In the genomic region with DNA sequence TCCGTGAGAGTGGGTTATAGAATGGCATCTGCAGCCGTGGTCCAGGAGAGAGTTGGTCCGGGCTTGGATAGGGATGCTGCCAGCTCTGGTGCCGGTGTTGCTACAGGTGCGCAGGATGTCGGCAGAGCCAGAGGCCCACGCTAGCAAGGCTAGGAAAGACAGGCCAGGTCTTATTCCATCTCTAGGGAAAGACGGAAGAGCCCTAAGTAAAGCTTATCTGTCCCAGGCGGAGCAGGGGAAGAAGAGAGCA, we compare ENCODE assay signal across 8 cellular contexts. TPM values are rescaled to one million over a fixed set of nuclear protein-coding genes. Genes with fewer than 3 reads are reported as not detected.
A peak's percentile ranks its signal among the peaks of the same experiment; 100 is the strongest.
DNase-seq lines count a peak whose midpoint lies in the region; ATAC-seq and TF ChIP-seq lines count a peak whose summit lies in the region.

No MANE protein-coding gene starts in this region.

- no peaks in the 10 kb centered on the region for H3K9me2 ChIP-seq in PC-9 (ENCODE audit: insufficient read depth)

- no peaks in the 10 kb centered on the region for H3K9me3 ChIP-seq in cardiac muscle cell (ENCODE audit: low read depth)
- no peaks in the 10 kb centered on the region for H3K9me3 ChIP-seq in PC-9 (ENCODE audit: insufficient read depth, low read depth)
- H3K9me3 ChIP-seq in esophagus squamous epithelium, result no peaks in the 10 kb centered on the region

- TF ChIP-seq CTCF in cardiac muscle cell (IDR thresholded peaks at IDR 0.05; ENCODE audit: low read depth, low read length) (no peak), PC-9 (conservative IDR thresholded peaks at IDR 0.05) (no peak), esophagus squamous epithelium (IDR thresholded peaks at IDR 0.05) (no peak)

- H3K36me3 ChIP-seq in cardiac muscle cell (peaks cover 15% of the 10 kb centered on the region), PC-9 (ENCODE audit: low read depth) (no peaks in the 10 kb centered on the region), esophagus squamous epithelium (peaks cover 17 to 27% (median 17%) of the 10 kb centered on the region in 3 donors)

- no TSS peak for BruUV-seq in PC-9 (replicated peaks; lab: Mats Ljungman, UMichigan)

- 2 to 4% methylated on average over 9 of the region's 9 CpGs for WGBS in esophagus squamous epithelium, 2 donors

- peak overlapping the region; percentile 89 for H2AFZ ChIP-seq in PC-9

- H3K4me1 ChIP-seq in cardiac muscle cell (ENCODE audit: low read depth) (peaks cover 36% of the 10 kb centered on the region), PC-9 (replicated peaks; ENCODE audit: insufficient read depth) (peaks cover 20% of the 10 kb centered on the region), esophagus squamous epithelium (peaks cover 31 to 68% (median 41%) of the 10 kb centered on the region in 3 donors)

- H3K27me3 ChIP-seq in cardiac muscle cell, result no peaks in the 10 kb centered on the region
- H3K27me3 ChIP-seq in PC-9 (ENCODE audit: insufficient read depth, low read depth), result no peaks in the 10 kb centered on the region
- no peaks in the 10 kb centered on the region for H3K27me3 ChIP-seq in esophagus squamous epithelium

- H4K20me1 ChIP-seq in PC-9 (ENCODE audit: insufficient read depth), result no peaks in the 10 kb centered on the region

- peak overlapping the region; percentile 84 for H3K4me2 ChIP-seq in PC-9

- peak overlapping the region; percentile 69 for H3K27ac ChIP-seq in cardiac muscle cell
- H3K27ac ChIP-seq in PC-9, result peak overlapping the region; percentile 27; the same call in 1 of the 2 replicates
- H3K27ac ChIP-seq in esophagus squamous epithelium, result peak overlapping the region; percentile 95 to 98 (median 96)

- DNase-seq in cardiac muscle cell (ENCODE audit: low read depth in 1 of 2, low spot score in 1 of 2), result no peak
- no peak for DNase-seq in left cardiac atrium
- no peak for DNase-seq in PC-9
- DNase-seq in esophagus squamous epithelium (lab: John Stamatoyannopoulos, UW), result no peak
- no peak for DNase-seq in sciatic nerve (ENCODE audit: low spot score)
- no peak for DNase-seq in kidney tubule cell (ENCODE audit: low spot score)
- no peak for DNase-seq in NCI-H82 (lab: John Stamatoyannopoulos, UW)
- no peak for DNase-seq in activated CD4-positive, CD25-positive, alpha-beta regulatory T cell treated with anti-CD3 and anti-CD28 coated beads, Interleukin-2, amount 50 U/mL, for 72 hours

- CTCF ChIA-PET in PC-9 (lab: Charles Lee), result interaction anchor here (1.3 kb wide), 1 partner anchor 25 kb away, joined by 6 read pairs; a partner anchor contains a TSS

- peaks cover 21% of the 10 kb centered on the region for H3K79me2 ChIP-seq in PC-9 (ENCODE audit: low read depth)

- intact Hi-C loops in left cardiac atrium (cut with DNase I) (no loop called here), PC-9 (cut with micrococcal nuclease; ENCODE audit: unreplicated experiment) (no loop called here), esophagus squamous epithelium (cut with DNase I) (no loop called here), sciatic nerve (cut with DNase I) (no loop called here)

- peaks cover 7% of the 10 kb centered on the region; the same call in 1 of the 2 replicates for H3F3A ChIP-seq in PC-9 (ENCODE audit: insufficient read depth, low read depth)

- ATAC-seq in left cardiac atrium, result no peak
- ATAC-seq in sciatic nerve, result peak; percentile 0

- H3K4me3 ChIP-seq in cardiac muscle cell (peak overlapping the region; percentile 63), PC-9 (peak overlapping the region; percentile 87), esophagus squamous epithelium (peak overlapping the region; percentile 77 to 100 (median 88))

- POLR2A ChIA-PET in PC-9 (lab: Charles Lee; ENCODE audit: unreplicated experiment), result interaction anchor here (0.7 to 1.4 kb wide), 3 partner anchors 21 to 42 kb away, joined by 3 to 13 read pairs (median 4); a partner anchor contains a TSS

- no peak for TF ChIP-seq POLR2A in esophagus squamous epithelium (IDR thresholded peaks at IDR 0.05)

RNA-seq across cellular contexts. Expression of a gene that starts 0.5 kb away (rescaled TPM):
- 211 and 238 TPM in 2 replicates for total RNA-seq in cardiac muscle cell
- polyA plus RNA-seq in cardiac muscle cell, result 383 and 492 TPM in 2 replicates
- 100 to 1,000 TPM in 1 of 2 donors, 10 to 100 TPM in 1; 91.6 to 103 TPM for total RNA-seq in left cardiac atrium
- total RNA-seq in PC-9 (2021), result 172 and 174 TPM in 2 replicates
- 100 to 1,000 TPM; 100 to 256 (median 116) TPM for total RNA-seq in esophagus squamous epithelium
- total RNA-seq in sciatic nerve, result 116 TPM

RNA-seq across cellular contexts. Expression of a gene that starts 5.0 kb away (rescaled TPM):
- total RNA-seq in cardiac muscle cell (124 and 136 TPM in 2 replicates), left cardiac atrium (100 to 1,000 TPM; 103 to 131 TPM), PC-9 (2021) (0.48 and 0.72 TPM in 2 replicates), esophagus squamous epithelium (1 to 10 TPM in 1 of 4 donors, under 1 TPM in 2, not detected in 1; 0.42 to 3.7 (median 0.95) TPM), sciatic nerve (0.76 TPM)
- polyA plus RNA-seq in cardiac muscle cell, result 181 and 209 TPM in 2 replicates

RNA-seq across cellular contexts. Expression of a gene that starts 5.9 kb away (rescaled TPM):
- total RNA-seq in cardiac muscle cell (54.6 and 69.3 TPM in 2 replicates), left cardiac atrium (10 to 100 TPM; 14.3 to 22.0 TPM), PC-9 (2021) (27.4 and 37.1 TPM in 2 replicates), esophagus squamous epithelium (10 to 100 TPM in 3 of 4 donors, 1 to 10 TPM in 1; 6.0 to 12.1 (median 10.9) TPM), sciatic nerve (14.8 TPM)
- 82.3 and 114 TPM in 2 replicates for polyA plus RNA-seq in cardiac muscle cell

RNA-seq across cellular contexts. Expression of a gene that starts 10.9 kb away (rescaled TPM):
- total RNA-seq in cardiac muscle cell (92.3 and 97.6 TPM in 2 replicates), left cardiac atrium (10 to 100 TPM; 65.5 to 84.2 TPM), PC-9 (2021) (96.0 and 153 TPM in 2 replicates), esophagus squamous epithelium (100 to 1,000 TPM in 1 of 4 donors, 10 to 100 TPM in 3; 44.4 to 110 (median 77.2) TPM), sciatic nerve (77.7 TPM)
- 311 and 331 TPM in 2 replicates for polyA plus RNA-seq in cardiac muscle cell

RNA-seq across cellular contexts. Expression of a gene that starts 11.8 kb away (rescaled TPM):
- total RNA-seq in cardiac muscle cell, result 81.0 and 134 TPM in 2 replicates
- 42.1 and 44.9 TPM in 2 replicates for polyA plus RNA-seq in cardiac muscle cell
- 10 to 100 TPM; 31.6 to 41.7 TPM for total RNA-seq in left cardiac atrium
- total RNA-seq in PC-9 (2021), result 44.6 and 60.8 TPM in 2 replicates
- total RNA-seq in esophagus squamous epithelium, result 10 to 100 TPM; 26.8 to 35.6 (median 32.4) TPM
- 61.5 TPM for total RNA-seq in sciatic nerve

Comparison
In these comparisons a context has a peak if more than half of its experiments do, and no peak if none do; other contexts are left out.
1. H3K27ac ChIP-seq: peak in every context shown above with its lines; median percentile 96 in esophagus squamous epithelium; 69 in cardiac muscle cell; 27 in PC-9.
2. RNA of a gene that starts 5.0 kb away (total RNA-seq): 103 to 131 TPM in left cardiac atrium and 124 to 136 TPM in cardiac muscle cell; 0.42 to 3.7 TPM in esophagus squamous epithelium, 0.76 TPM in sciatic nerve (single experiment) and 0.48 to 0.72 TPM in PC-9; every median in the first group is over 10 times any median in the second.
3. Peak in every context shown above with its lines, with median percentiles within 50 percentile points of each other: H3K4me3 ChIP-seq.